In genomic region chr5:130198927-130199326, GRCh38 we compare ENCODE assay signal across 10 cellular contexts.
DNase-seq lines count a peak whose midpoint lies in the region; ATAC-seq, FAIRE-seq and TF ChIP-seq lines count a peak whose summit lies in the region.
"Had no signal": no experiment of that assay in that cellular context is flagged by ENCODE, and none has a peak within 500 bp of the region (broad histone marks: within the 10 kb centered on the region; RNA-seq: fewer than 3 reads in every experiment).

No MANE protein-coding gene starts in this region.

- BruUV-seq in GM12878 (replicated peaks; lab: Mats Ljungman, UMichigan) = no TSS peak

- CTCF ChIA-PET in GM12878 (lab: Yijun Ruan, JAX) = interaction anchor here (0.6 to 2.2 kb wide), 13 partner anchors 9 to 912 kb away, joined by 3 to 11 read pairs (median 3); no protein-coding TSS in a partner anchor

- TF ChIP-seq POLR2A in heart left ventricle (IDR thresholded peaks at IDR 0.05) (no peak), GM12878 (IDR thresholded peaks at IDR 0.05; ENCODE audit: low read depth, low read length) (no peak), GM12891 (IDR thresholded peaks at IDR 0.05; ENCODE audit: low read depth, low read length) (no peak)

- ATAC-seq in heart left ventricle (no peak), HG03342 (IDR thresholded peaks at IDR 0.05; ENCODE audit: unreplicated experiment) (peak; percentile 71), GM12878 (peak; percentile 89)
- ATAC-seq: activated CD4-positive, CD25-positive, alpha-beta regulatory T cell treated with anti-CD3 and anti-CD28 coated beads, Interleukin-2, amount 50 U/mL, for 24 hours had no signal

- H3K27me3 ChIP-seq in cardiac muscle cell (no peaks in the 10 kb centered on the region), heart left ventricle (no peaks in the 10 kb centered on the region), GM12878 (replicated peaks in 1 of 2; ENCODE audit: control insufficient read depth in 2 of 2, insufficient read depth in 2 of 2, low read length in 1 of 2) (no peaks in the 10 kb centered on the region), MG63 (no peaks in the 10 kb centered on the region; the same call in 1 of the 2 replicates)

- RAD21 ChIA-PET in GM12878 (lab: Charles Lee; ENCODE audit: unreplicated experiment) = interaction anchor here (0.7 to 1.0 kb wide), 2 partner anchors 176 to 187 kb away, joined by 3 to 4 read pairs; no protein-coding TSS in a partner anchor

- H3K27ac ChIP-seq in cardiac muscle cell (no peak overlapping the region), heart left ventricle (no peak overlapping the region), GM12878 (ENCODE audit: control insufficient read depth, insufficient read depth) (no peak overlapping the region)

- peak; percentile 45 for TF ChIP-seq CTCF in cardiac muscle cell (IDR thresholded peaks at IDR 0.05; ENCODE audit: low read depth, low read length)
- no peak for TF ChIP-seq CTCF in heart left ventricle (IDR thresholded peaks at IDR 0.05)
- TF ChIP-seq CTCF in GM12878 (IDR thresholded peaks at IDR 0.05 in 2 of 3, conservative IDR thresholded peaks at IDR 0.05 in 1 of 3; ENCODE audit: control insufficient read depth in 2 of 3, extremely low read depth in 1 of 3, insufficient read depth in 1 of 3, low read depth in 3 of 3, low read length in 3 of 3) = peak; percentile 35 to 62 (median 42); a peak in 5 of 6 replicates

- WGBS in heart left ventricle, 4 donors = 50 to 62% (median 59%) methylated on average over 3 of the region's 3 CpGs
- WGBS in GM12878 (ENCODE audit: insufficient coverage, insufficient replicate concordance, low lambda C conversion rate, missing lambda C conversion rate) = 0% methylated on average over 3 of the region's 3 CpGs

- H3K9me3 ChIP-seq in cardiac muscle cell (ENCODE audit: low read depth) (no peaks in the 10 kb centered on the region), heart left ventricle (no peaks in the 10 kb centered on the region), GM12878 (replicated peaks; ENCODE audit: control insufficient read depth, insufficient read depth, low read length) (no peaks in the 10 kb centered on the region), MG63 (no peaks in the 10 kb centered on the region)

- TF ChIP-seq EP300 in GM12878 (IDR thresholded peaks at IDR 0.05; ENCODE audit: borderline replicate concordance in 1 of 2, control insufficient read depth in 1 of 2, low read depth in 2 of 2, low read length in 2 of 2) = no peak

- in situ Hi-C loops in GM12878 (cut with MboI) = no loop called here

- H3K79me2 ChIP-seq in GM12878 (ENCODE audit: control insufficient read depth, insufficient read depth, low read length) = no peaks in the 10 kb centered on the region

- FAIRE-seq in GM12878 (lab: Jason Lieb, UNC) (no peak), urothelium cell line (lab: Jason Lieb, UNC) (no peak), GM12891 (lab: Jason Lieb, UNC) (no peak)

- SMC1A ChIA-PET in GM12878 (lab: Charles Lee; ENCODE audit: uncharacterized antibody, unreplicated experiment) = interaction anchor here (0.9 to 1.6 kb wide), 10 partner anchors 10 to 911 kb away, joined by 3 to 8 read pairs (median 4); no protein-coding TSS in a partner anchor

- no peak overlapping the region for H3K9ac ChIP-seq in GM12878 (ENCODE audit: control insufficient read depth, insufficient read depth, low read length)

- H3K4me1 ChIP-seq in cardiac muscle cell (ENCODE audit: low read depth) = no peaks in the 10 kb centered on the region
- H3K4me1 ChIP-seq in heart left ventricle = no peaks in the 10 kb centered on the region
- no peaks in the 10 kb centered on the region for H3K4me1 ChIP-seq in GM12878 (ENCODE audit: control insufficient read depth, insufficient read depth, low read length)

- H2AFZ ChIP-seq in GM12878 (ENCODE audit: control insufficient read depth, low read depth, low read length) = no peak overlapping the region

- no peak overlapping the region for H3K4me2 ChIP-seq in GM12878 (ENCODE audit: control insufficient read depth, insufficient read depth)

- peak; percentile 47 for TF ChIP-seq RAD21 in GM12878 (IDR thresholded peaks at IDR 0.05; ENCODE audit: insufficient read depth, low read depth, low read length)

- H3K4me3 ChIP-seq in cardiac muscle cell = no peak overlapping the region
- H3K4me3 ChIP-seq in heart left ventricle = no peak overlapping the region
- H3K4me3 ChIP-seq in GM12878 = no peak overlapping the region
- no peak overlapping the region for H3K4me3 ChIP-seq in MG63

- no peaks in the 10 kb centered on the region for H4K20me1 ChIP-seq in GM12878 (ENCODE audit: control insufficient read depth, insufficient read depth)

- intact Hi-C loops in heart left ventricle (cut with DNase I) (no loop called here), GM12878 (cut with micrococcal nuclease; ENCODE audit: unreplicated experiment) (loop anchor here (5.0 kb wide), 1 partner anchor 908 kb away; no protein-coding TSS in a partner anchor)

- DNase-seq in cardiac muscle cell (ENCODE audit: low read depth in 1 of 2, low spot score in 1 of 2) = peak; percentile 15 to 55
- no peak for DNase-seq in heart left ventricle
- DNase-seq in GM12878 (ENCODE audit: low read depth, low spot score) = no peak
- peak; percentile 39 for DNase-seq in urothelium cell line (ENCODE audit: low spot score)
- DNase-seq in NCI-H2196 treated with DMSO at 0.1 percent for 48 hours (lab: John Stamatoyannopoulos, UW; ENCODE audit: unreplicated experiment) = no peak
- no peak for DNase-seq in MG63
- no peak for DNase-seq in GM12891 (ENCODE audit: insufficient read length, low spot score)
- DNase-seq: CD8-positive, alpha-beta memory T cell had no signal

- POLR2A ChIA-PET in GM12878 (lab: Charles Lee) = no interaction called here

- no peaks in the 10 kb centered on the region for H3K36me3 ChIP-seq in cardiac muscle cell
- H3K36me3 ChIP-seq in heart left ventricle = no peaks in the 10 kb centered on the region
- no peaks in the 10 kb centered on the region for H3K36me3 ChIP-seq in GM12878 (ENCODE audit: control insufficient read depth in 2 of 2, insufficient read depth in 2 of 2, low read length in 1 of 2)
- H3K36me3 ChIP-seq in MG63 = no peaks in the 10 kb centered on the region

TF ChIP-seq in GM12878, 131 proteins besides CTCF, POLR2A, EP300 and RAD21:
- TF ChIP-seq IRF3 (IDR thresholded peaks at IDR 0.05) = no peak
- TF ChIP-seq NR2F1 (conservative IDR thresholded peaks at IDR 0.05) = no peak
- peak; percentile 66; the same call in 1 of the 2 replicates for TF ChIP-seq SMC3 (IDR thresholded peaks at IDR 0.05; ENCODE audit: borderline replicate concordance, low read length)

TF ChIP-seq in GM12891, 5 proteins besides CTCF, POLR2A, EP300 and RAD21:
- TF ChIP-seq POLR2AphosphoS5 (IDR thresholded peaks at IDR 0.05; ENCODE audit: low read depth, low read length) = no peak
- TF ChIP-seq SPI1 (IDR thresholded peaks at IDR 0.05; ENCODE audit: low read depth, low read length) = no peak
- no peak for TF ChIP-seq TAF1 (IDR thresholded peaks at IDR 0.05; ENCODE audit: low read depth, low read length)
- TF ChIP-seq PAX5 (IDR thresholded peaks at IDR 0.05; ENCODE audit: insufficient read depth, low read length, severe bottlenecking) = no peak
- TF ChIP-seq POU2F2 (IDR thresholded peaks at IDR 0.05; ENCODE audit: low read depth, low read length) = no peak
TF ChIP-seq in GM12891: peak in this region for 0.

Comparison
In these comparisons a context has a peak if more than half of its experiments do, and no peak if none do; other contexts are left out.
1. DNase-seq: peak in cardiac muscle cell (2 of 2) and urothelium cell line (single experiment); none in heart left ventricle (0 of 5), GM12878 (single experiment), NCI-H2196 treated with DMSO at 0.1 percent for 48 hours (single experiment), MG63 (single experiment) and GM12891 (single experiment).
2. CTCF ChIP-seq: peak in cardiac muscle cell (single experiment) and GM12878 (3 of 3); none in heart left ventricle (0 of 12).
3. ATAC-seq: peak in HG03342 (single experiment) and GM12878 (single experiment); none in heart left ventricle (0 of 4).